Comparison of ENCODE assay signal across 1 cellular context in genomic region chr11:1565173-1565903, GRCh38.
TF ChIP-seq lines count a peak whose summit lies in the region.

No MANE protein-coding gene starts in this region.

TF ChIP-seq in HepG2, 621 proteins besides CTCF, POLR2A, EP300 and RAD21:
- no peak for TF ChIP-seq CEBPB (IDR thresholded peaks at IDR 0.05; ENCODE audit: borderline replicate concordance, low read depth, low read length)
- peak; percentile 27; the same call in 1 of the 2 replicates for TF ChIP-seq MNT (IDR thresholded peaks at IDR 0.05)
TF ChIP-seq in HepG2: peak in this region for 1.
